26 cellular contexts compared by ENCODE assay signal in the genomic region with DNA sequence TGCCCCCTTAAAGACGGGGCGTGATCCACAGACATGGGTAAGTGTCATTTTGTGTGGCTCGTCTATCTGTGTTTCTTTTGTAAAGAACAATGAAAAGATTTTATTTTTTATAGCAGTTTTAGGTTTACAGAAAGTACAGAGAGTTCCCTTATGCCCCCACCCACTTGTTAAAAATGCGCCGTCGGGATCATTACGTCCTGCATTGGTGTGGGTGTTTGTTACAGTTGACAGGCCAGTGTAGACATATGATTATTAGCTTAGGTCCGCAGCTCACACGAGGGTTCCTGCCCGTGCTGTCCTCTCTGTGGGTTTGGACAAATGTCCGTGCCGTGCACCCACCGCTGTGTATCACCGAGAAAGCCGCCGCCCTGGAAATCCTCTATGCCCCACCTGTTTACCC.
"Had no signal": no experiment of that assay in that cellular context is flagged by ENCODE, and none has a peak within 500 bp of the region (broad histone marks: within the 10 kb centered on the region; RNA-seq: fewer than 3 reads in every experiment).

No MANE protein-coding gene starts in this region.

- H3K27ac ChIP-seq: epithelial cell of prostate, neural progenitor cell, right lobe of liver, skin epidermis, testis, transverse colon, uterus had no signal

- H2AFZ ChIP-seq: neural progenitor cell had no signal

- DNase-seq: activated CD4-positive, alpha-beta T cell treated with anti-CD3 and anti-CD28 coated beads, Interleukin-2, amount 50 U/mL, for 1 hour; activated CD4-positive, CD25-positive, alpha-beta regulatory T cell treated with anti-CD3 and anti-CD28 coated beads, Interleukin-2, amount 50 U/mL, for 72 hours; activated CD8-positive, alpha-beta T cell treated with anti-CD3 and anti-CD28 coated beads, Interleukin-2, amount 10 ng/mL, durations not matched to agents 7 days and 5 days; activated gamma-delta T cell treated with Interleukin-2 at 50 U/mL for 16 hours; activated naive CD4-positive, alpha-beta T cell treated with anti-CD3 and anti-CD28 coated beads, Interleukin-2, amount 50 U/mL, for 16 hours; activated naive CD8-positive, alpha-beta T cell treated with anti-CD3 and anti-CD28 coated beads, Interleukin-2, amount 50 U/mL, for 24 hours; activated T-cell treated with anti-CD3 and anti-CD28 coated beads, Interleukin-2, amount 50 U/mL, for 24 hours; dermis blood vessel endothelial cell; effector CD4-positive, alpha-beta T cell; glutamatergic neuron; islet precursor cell; midbrain; naive thymus-derived CD8-positive, alpha-beta T cell; occipital lobe; posterior cingulate gyrus; right lobe of liver; stimulated activated CD4-positive, alpha-beta T cell treated with anti-CD3 and anti-CD28 coated beads, Interleukin-12 subunit alpha, Interleukin-12 subunit beta, amount 100 ng/mL, for 4 hours; stimulated activated CD4-positive, alpha-beta T cell treated with anti-CD3 and anti-CD28 coated beads, Interleukin-4, amount 100 ng/mL, for 1 hour; stimulated activated naive CD8-positive, alpha-beta T cell treated with anti-CD3 and anti-CD28 coated beads, Interleukin-15, Interleukin-2, amounts not matched to agents 100 U/mL and 50 U/mL, for 24 hours; T1000; testis; transverse colon; uterus had no signal

- H3K4me2 ChIP-seq: neural progenitor cell had no signal

- H3K4me1 ChIP-seq: testis, uterus had no signal

- H3K4me3 ChIP-seq: neural progenitor cell, right lobe of liver, skin epidermis, testis, transverse colon, uterus had no signal

- H3K9me3 ChIP-seq: right lobe of liver, testis, transverse colon, uterus had no signal

- ATAC-seq: activated CD8-positive, alpha-beta T cell treated with anti-CD3 and anti-CD28 coated beads, Interleukin-2, amount 10 ng/mL, durations not matched to agents 7 days and 5 days; activated naive CD8-positive, alpha-beta T cell treated with anti-CD3 and anti-CD28 coated beads, Interleukin-2, amount 50 U/mL, for 24 hours; naive thymus-derived CD8-positive, alpha-beta T cell; right lobe of liver; stimulated activated naive CD8-positive, alpha-beta T cell treated with anti-CD3 and anti-CD28 coated beads, Interleukin-15, Interleukin-2, amounts not matched to agents 100 U/mL and 50 U/mL, for 24 hours had no signal

- H3K27me3 ChIP-seq: neural progenitor cell, right lobe of liver, testis, transverse colon, uterus had no signal

- H3K36me3 ChIP-seq: neural progenitor cell, right lobe of liver, transverse colon, uterus had no signal

- H3K9ac ChIP-seq: neural progenitor cell had no signal
